Comparison of ENCODE assay signal across 9 cellular contexts in the genomic region with DNA sequence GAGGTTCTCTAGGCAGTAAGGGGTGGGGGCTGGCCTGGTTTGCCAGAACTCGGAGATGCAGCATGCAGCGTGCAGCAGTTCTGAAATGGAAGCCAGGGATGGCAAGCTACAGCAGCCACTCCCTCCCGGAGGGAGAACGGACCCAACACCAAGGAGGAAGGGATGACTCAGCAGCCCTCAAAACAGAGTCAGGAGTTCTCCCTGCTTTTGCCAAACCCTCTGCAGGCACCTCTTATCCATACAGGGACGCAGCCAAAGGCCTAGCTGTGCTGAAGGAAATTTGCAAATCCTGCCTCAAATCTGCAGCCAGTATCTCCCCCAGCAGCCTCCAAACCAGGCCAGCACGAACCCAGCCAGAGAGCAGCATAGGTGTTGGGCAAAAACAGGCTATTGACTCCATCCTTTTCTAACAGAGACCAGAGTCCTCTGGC. TPM values are rescaled to one million over a fixed set of nuclear protein-coding genes. Genes with fewer than 3 reads are reported as not detected.
DNase-seq lines count a peak whose midpoint lies in the region; ATAC-seq and TF ChIP-seq lines count a peak whose summit lies in the region.
"Had no signal": no experiment of that assay in that cellular context is flagged by ENCODE, and none has a peak within 500 bp of the region (broad histone marks: within the 10 kb centered on the region; RNA-seq: fewer than 3 reads in every experiment).

No MANE protein-coding gene starts in this region.

- ATAC-seq in HCT116 (no peak), HG03095 (IDR thresholded peaks at IDR 0.05; ENCODE audit: unreplicated experiment) (no peak), HG03354 (IDR thresholded peaks at IDR 0.05; ENCODE audit: poor library complexity, severe bottlenecking, unreplicated experiment) (no peak), HG03196 (IDR thresholded peaks at IDR 0.05; ENCODE audit: unreplicated experiment) (no peak)
- no peak for ATAC-seq in activated T-cell treated with anti-CD3 and anti-CD28 coated beads, Interleukin-2, amount 50 U/mL, for 4 hours

- TF ChIP-seq CTCF in HCT116 (IDR thresholded peaks at IDR 0.05 in 2 of 3, conservative IDR thresholded peaks at IDR 0.05 in 1 of 3; ENCODE audit: borderline replicate concordance in 1 of 3, insufficient read depth in 1 of 3, low read depth in 2 of 3, low read length in 2 of 3): no peak
- no peak for TF ChIP-seq CTCF in cardiac fibroblast (IDR thresholded peaks at IDR 0.05; ENCODE audit: low read depth, low read length)

- intact Hi-C loops in HCT116 (cut with micrococcal nuclease): no loop called here

- H3K27ac ChIP-seq in HCT116 (ENCODE audit: low read depth, low read length): peak overlapping the region; percentile 11
- peak overlapping the region; percentile 22 for H3K27ac ChIP-seq in layer of hippocampus (ENCODE audit: low read depth, low read length)
- H3K27ac ChIP-seq in substantia nigra (ENCODE audit: low read depth, low read length, poor library complexity, severe bottlenecking): peak overlapping the region; percentile 22

- peaks cover 36 to 55% of the 10 kb centered on the region in 2 experiments for H3K4me1 ChIP-seq in HCT116 (ENCODE audit: control insufficient read depth in 1 of 2, insufficient read depth in 2 of 2, low read length in 2 of 2)

- no peak overlapping the region for H3K4me3 ChIP-seq in HCT116 (replicated peaks in 1 of 2; ENCODE audit: low read depth in 1 of 2, low read length in 2 of 2)
- no peak overlapping the region for H3K4me3 ChIP-seq in cardiac fibroblast (replicated peaks in 1 of 2; ENCODE audit: low read depth in 2 of 2, low read length in 2 of 2)

- H4K20me1 ChIP-seq in HCT116 (ENCODE audit: insufficient read depth): no peaks in the 10 kb centered on the region

- peak; percentile 27 for DNase-seq in HCT116 (ENCODE audit: low read depth, low spot score)
- peak; percentile 95 to 97 for DNase-seq in cardiac fibroblast (ENCODE audit: low read depth in 2 of 2)
- peak in 28 of 49 donors; percentile 9 to 76 (median 39) for DNase-seq in substantia nigra (lab: John Stamatoyannopoulos, UW)
- no peak for DNase-seq in activated T-cell treated with anti-CD3 and anti-CD28 coated beads, Interleukin-2, amount 50 U/mL, for 4 hours
- DNase-seq: stimulated activated CD4-positive, alpha-beta T cell treated with anti-CD3 and anti-CD28 coated beads, Interleukin-1b, Interleukin-23, amount 100 ng/mL, for 48 hours had no signal

- peak overlapping the region; percentile 40 for H3K9ac ChIP-seq in HCT116 (ENCODE audit: low read length)

- no peaks in the 10 kb centered on the region for H3K36me3 ChIP-seq in HCT116 (ENCODE audit: control insufficient read depth in 1 of 2, insufficient read depth in 2 of 2, low read length in 2 of 2)

- TF ChIP-seq POLR2A in HCT116 (IDR thresholded peaks at IDR 0.05; ENCODE audit: borderline replicate concordance, extremely low read depth, insufficient read depth, insufficient read length): no peak

- no peaks in the 10 kb centered on the region for H3K9me3 Mint-ChIP-seq in activated T-cell treated with anti-CD3 and anti-CD28 coated beads, Interleukin-2, amount 50 U/mL, for 4 hours

- no TSS peak for BruUV-seq in HCT116 (replicated peaks; lab: Mats Ljungman, UMichigan)

- no peaks in the 10 kb centered on the region for H3K36me3 Mint-ChIP-seq in activated T-cell treated with anti-CD3 and anti-CD28 coated beads, Interleukin-2, amount 50 U/mL, for 4 hours (ENCODE audit: insufficient read depth)

- POLR2A ChIA-PET in HCT116 (lab: Charles Lee): interaction anchor here (1.4 to 1.9 kb wide), 2 partner anchors 9 to 33 kb away, joined by 3 to 10 read pairs; a partner anchor contains a TSS

- H3K79me2 ChIP-seq in HCT116 (ENCODE audit: insufficient read depth, low read length): no peaks in the 10 kb centered on the region

- H3K27me3 Mint-ChIP-seq in activated T-cell treated with anti-CD3 and anti-CD28 coated beads, Interleukin-2, amount 50 U/mL, for 4 hours (ENCODE audit: low read depth): peaks cover 2% of the 10 kb centered on the region

- H3K9me3 ChIP-seq in HCT116 (ENCODE audit: control insufficient read depth in 1 of 2, insufficient read depth in 1 of 2, low read depth in 1 of 2, low read length in 2 of 2): no peaks in the 10 kb centered on the region

- no peak for TF ChIP-seq RAD21 in HCT116 (IDR thresholded peaks at IDR 0.05; ENCODE audit: low read depth)

- H3K4me2 ChIP-seq in HCT116 (ENCODE audit: low read length): peak overlapping the region; percentile 50

- peak overlapping the region; percentile 28 for H2AFZ ChIP-seq in HCT116 (ENCODE audit: low read depth, low read length, poor library complexity, severe bottlenecking)

- RAD21 ChIA-PET in HCT116 (lab: Charles Lee; ENCODE audit: low non-redundant PET in 1 of 2, low total read pairs in 2 of 2, uncharacterized antibody in 2 of 2, unreplicated experiment in 2 of 2): interaction anchor here in 1 of 2 experiments (1.0 kb wide), 1 partner anchor 168 kb away, joined by 4 read pairs; no protein-coding TSS in a partner anchor

- H3K4me3 Mint-ChIP-seq in activated T-cell treated with anti-CD3 and anti-CD28 coated beads, Interleukin-2, amount 50 U/mL, for 4 hours: no peak overlapping the region

- CTCF ChIA-PET in HCT116 (lab: Charles Lee): no interaction called here

- no peaks in the 10 kb centered on the region for H3K4me1 Mint-ChIP-seq in activated T-cell treated with anti-CD3 and anti-CD28 coated beads, Interleukin-2, amount 50 U/mL, for 4 hours (ENCODE audit: low read depth)

- H3K9me2 ChIP-seq in HCT116 (ENCODE audit: insufficient read depth): no peaks in the 10 kb centered on the region

- H3K27me3 ChIP-seq in HCT116 (ENCODE audit: insufficient read depth, low read length): no peaks in the 10 kb centered on the region
- H3K27me3 ChIP-seq in layer of hippocampus (ENCODE audit: control insufficient read depth, insufficient read depth, low read length): no peaks in the 10 kb centered on the region

TF ChIP-seq in HCT116, 20 proteins besides CTCF, POLR2A, EP300 and RAD21:
- no peak for TF ChIP-seq EZH2phosphoT487 (IDR thresholded peaks at IDR 0.05; ENCODE audit: borderline replicate concordance)

RNA-seq across cellular contexts. Expression of a gene that starts 10.2 kb away (rescaled TPM):
- total RNA-seq in HCT116 (2021; ENCODE audit: unreplicated experiment): 4.3 TPM
- polyA plus RNA-seq in HCT116 (2012): 4.0 TPM in 2 replicates
- 1 to 10 TPM; 1.9 to 2.6 (median 2.4) TPM for total RNA-seq in activated T-cell treated with anti-CD3 and anti-CD28 coated beads, Interleukin-2, amount 50 U/mL, for 4 hours

RNA-seq across cellular contexts. Expression of a gene that starts 20.8 kb away (rescaled TPM):
- 3.0 TPM for total RNA-seq in HCT116 (2021; ENCODE audit: unreplicated experiment)
- polyA plus RNA-seq in HCT116 (2012): 5.5 and 7.1 TPM in 2 replicates
- under 1 TPM; 0.29 to 0.58 (median 0.38) TPM for total RNA-seq in activated T-cell treated with anti-CD3 and anti-CD28 coated beads, Interleukin-2, amount 50 U/mL, for 4 hours

RNA-seq across cellular contexts. Expression of a gene that starts 40.7 kb away (rescaled TPM):
- 0.17 TPM for total RNA-seq in HCT116 (2021; ENCODE audit: unreplicated experiment)
- polyA plus RNA-seq in HCT116 (2012): 0.04 TPM in 1 of 2 replicates, not detected in the other
- total RNA-seq in activated T-cell treated with anti-CD3 and anti-CD28 coated beads, Interleukin-2, amount 50 U/mL, for 4 hours: not detected
